In the genomic region with DNA sequence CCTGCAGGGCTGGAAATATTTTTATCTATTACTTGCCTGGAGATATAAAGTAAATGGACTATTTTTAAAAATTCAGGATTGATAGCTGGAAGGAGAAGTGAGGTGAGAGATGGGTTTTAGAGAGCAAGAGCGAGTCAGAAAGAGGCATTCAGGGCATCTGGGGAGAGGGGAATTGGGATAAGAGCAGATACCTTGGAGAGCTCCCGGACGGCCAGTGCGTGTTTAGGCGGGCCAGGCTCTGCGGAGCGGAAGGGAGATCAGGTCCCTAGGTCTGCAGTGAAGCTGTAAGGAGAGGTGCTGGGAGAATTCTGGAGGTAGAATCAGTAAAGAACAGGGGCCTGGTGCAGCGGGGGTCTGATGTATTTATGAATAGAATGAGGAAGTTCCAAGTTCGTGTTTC, we compare ENCODE assay signal across 2 cellular contexts.
A peak's percentile ranks its signal among the peaks of the same experiment; 100 is the strongest.
TF ChIP-seq lines count a peak whose summit lies in the region.

No MANE protein-coding gene starts in this region.

TF ChIP-seq in GM12878, 131 proteins besides CTCF, POLR2A, EP300 and RAD21 (continued from another document):
- no peak for TF ChIP-seq CHD2 (IDR thresholded peaks at IDR 0.05; ENCODE audit: borderline replicate concordance, low read depth, low read length)
- TF ChIP-seq, protein P1, sequence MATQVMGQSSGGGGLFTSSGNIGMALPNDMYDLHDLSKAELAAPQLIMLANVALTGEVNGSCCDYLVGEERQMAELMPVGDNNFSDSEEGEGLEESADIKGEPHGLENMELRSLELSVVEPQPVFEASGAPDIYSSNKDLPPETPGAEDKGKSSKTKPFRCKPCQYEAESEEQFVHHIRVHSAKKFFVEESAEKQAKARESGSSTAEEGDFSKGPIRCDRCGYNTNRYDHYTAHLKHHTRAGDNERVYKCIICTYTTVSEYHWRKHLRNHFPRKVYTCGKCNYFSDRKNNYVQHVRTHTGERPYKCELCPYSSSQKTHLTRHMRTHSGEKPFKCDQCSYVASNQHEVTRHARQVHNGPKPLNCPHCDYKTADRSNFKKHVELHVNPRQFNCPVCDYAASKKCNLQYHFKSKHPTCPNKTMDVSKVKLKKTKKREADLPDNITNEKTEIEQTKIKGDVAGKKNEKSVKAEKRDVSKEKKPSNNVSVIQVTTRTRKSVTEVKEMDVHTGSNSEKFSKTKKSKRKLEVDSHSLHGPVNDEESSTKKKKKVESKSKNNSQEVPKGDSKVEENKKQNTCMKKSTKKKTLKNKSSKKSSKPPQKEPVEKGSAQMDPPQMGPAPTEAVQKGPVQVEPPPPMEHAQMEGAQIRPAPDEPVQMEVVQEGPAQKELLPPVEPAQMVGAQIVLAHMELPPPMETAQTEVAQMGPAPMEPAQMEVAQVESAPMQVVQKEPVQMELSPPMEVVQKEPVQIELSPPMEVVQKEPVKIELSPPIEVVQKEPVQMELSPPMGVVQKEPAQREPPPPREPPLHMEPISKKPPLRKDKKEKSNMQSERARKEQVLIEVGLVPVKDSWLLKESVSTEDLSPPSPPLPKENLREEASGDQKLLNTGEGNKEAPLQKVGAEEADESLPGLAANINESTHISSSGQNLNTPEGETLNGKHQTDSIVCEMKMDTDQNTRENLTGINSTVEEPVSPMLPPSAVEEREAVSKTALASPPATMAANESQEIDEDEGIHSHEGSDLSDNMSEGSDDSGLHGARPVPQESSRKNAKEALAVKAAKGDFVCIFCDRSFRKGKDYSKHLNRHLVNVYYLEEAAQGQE (IDR thresholded peaks at IDR 0.05; ENCODE audit: low read depth, low read length): peak; percentile 84
- TF ChIP-seq IKZF1 (conservative IDR thresholded peaks at IDR 0.05): no peak
TF ChIP-seq in GM12878: peak in this region for 1.

TF ChIP-seq in liver, 16 proteins besides CTCF, POLR2A, EP300 and RAD21 (continued from another document):
- TF ChIP-seq, protein P1 (IDR thresholded peaks at IDR 0.05): peak; percentile 97
